ENCODE assay signal across 13 cellular contexts in genomic region chr9:82436480-82436879, GRCh38.
"Had no signal": no experiment of that assay in that cellular context is flagged by ENCODE, and none has a peak within 500 bp of the region (broad histone marks: within the 10 kb centered on the region; RNA-seq: fewer than 3 reads in every experiment).

No MANE protein-coding gene starts in this region.

- DNase-seq: activated B cell treated with CpG ODN at 0.5 μM for 24 hours; activated CD4-positive, alpha-beta T cell treated with anti-CD3 and anti-CD28 coated beads, Interleukin-2, amount 10 ng/mL, durations not matched to agents 24 days and 14 days; activated CD8-positive, alpha-beta memory T cell treated with anti-CD3 and anti-CD28 coated beads for 24 hours; activated naive CD4-positive, alpha-beta T cell treated with anti-CD3 and anti-CD28 coated beads, Interleukin-2, amount 10 ng/mL, durations not matched to agents 7 days and 5 days; adrenal gland; effector memory CD8-positive, alpha-beta T cell; heart left ventricle; stimulated activated CD4-positive, alpha-beta T cell treated with anti-CD3 and anti-CD28 coated beads, Interleukin-4, amount 100 ng/mL, for 24 hours; stomach; T-helper 17 cell; uterus had no signal

- H3K36me3 ChIP-seq: adrenal gland, heart left ventricle, stomach, thoracic aorta, uterus had no signal

- H3K27ac ChIP-seq: adrenal gland, heart left ventricle, stomach, thoracic aorta, uterus had no signal

- H3K9me3 ChIP-seq: adrenal gland had no signal

- H3K27me3 ChIP-seq: adrenal gland, heart left ventricle, stomach, uterus had no signal

- H3K4me3 ChIP-seq: adrenal gland, heart left ventricle, stomach, thoracic aorta, uterus had no signal

- H3K4me1 ChIP-seq: adrenal gland, heart left ventricle, stomach, uterus had no signal

- ATAC-seq: activated T-helper 17 cell treated with anti-CD3 and anti-CD28 coated beads, Interleukin-2, amount 50 U/mL, for 72 hours; effector memory CD8-positive, alpha-beta T cell; heart left ventricle; T-helper 17 cell had no signal
